ENCODE assay signal across 1 cellular context in genomic region chr16:59192551-59193199, GRCh38.
TF ChIP-seq lines count a peak whose summit lies in the region.

No MANE protein-coding gene starts in this region.

TF ChIP-seq in GM23338, 12 proteins besides CTCF, POLR2A, EP300 and RAD21 (continued from another document):
- TF ChIP-seq, protein P1, sequence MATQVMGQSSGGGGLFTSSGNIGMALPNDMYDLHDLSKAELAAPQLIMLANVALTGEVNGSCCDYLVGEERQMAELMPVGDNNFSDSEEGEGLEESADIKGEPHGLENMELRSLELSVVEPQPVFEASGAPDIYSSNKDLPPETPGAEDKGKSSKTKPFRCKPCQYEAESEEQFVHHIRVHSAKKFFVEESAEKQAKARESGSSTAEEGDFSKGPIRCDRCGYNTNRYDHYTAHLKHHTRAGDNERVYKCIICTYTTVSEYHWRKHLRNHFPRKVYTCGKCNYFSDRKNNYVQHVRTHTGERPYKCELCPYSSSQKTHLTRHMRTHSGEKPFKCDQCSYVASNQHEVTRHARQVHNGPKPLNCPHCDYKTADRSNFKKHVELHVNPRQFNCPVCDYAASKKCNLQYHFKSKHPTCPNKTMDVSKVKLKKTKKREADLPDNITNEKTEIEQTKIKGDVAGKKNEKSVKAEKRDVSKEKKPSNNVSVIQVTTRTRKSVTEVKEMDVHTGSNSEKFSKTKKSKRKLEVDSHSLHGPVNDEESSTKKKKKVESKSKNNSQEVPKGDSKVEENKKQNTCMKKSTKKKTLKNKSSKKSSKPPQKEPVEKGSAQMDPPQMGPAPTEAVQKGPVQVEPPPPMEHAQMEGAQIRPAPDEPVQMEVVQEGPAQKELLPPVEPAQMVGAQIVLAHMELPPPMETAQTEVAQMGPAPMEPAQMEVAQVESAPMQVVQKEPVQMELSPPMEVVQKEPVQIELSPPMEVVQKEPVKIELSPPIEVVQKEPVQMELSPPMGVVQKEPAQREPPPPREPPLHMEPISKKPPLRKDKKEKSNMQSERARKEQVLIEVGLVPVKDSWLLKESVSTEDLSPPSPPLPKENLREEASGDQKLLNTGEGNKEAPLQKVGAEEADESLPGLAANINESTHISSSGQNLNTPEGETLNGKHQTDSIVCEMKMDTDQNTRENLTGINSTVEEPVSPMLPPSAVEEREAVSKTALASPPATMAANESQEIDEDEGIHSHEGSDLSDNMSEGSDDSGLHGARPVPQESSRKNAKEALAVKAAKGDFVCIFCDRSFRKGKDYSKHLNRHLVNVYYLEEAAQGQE (IDR thresholded peaks at IDR 0.05; ENCODE audit: unreplicated experiment): no peak
- TF ChIP-seq EZH2phosphoT487 (IDR thresholded peaks at IDR 0.05; ENCODE audit: unreplicated experiment) (no peak), STAT1 (IDR thresholded peaks at IDR 0.05; ENCODE audit: unreplicated experiment) (no peak), ZNF331 (CRISPR knock-in tag; IDR thresholded peaks at IDR 0.05; ENCODE audit: low read depth) (no peak), ETS1 (IDR thresholded peaks at IDR 0.05) (no peak), NANOG (IDR thresholded peaks at IDR 0.05; ENCODE audit: borderline replicate concordance) (no peak)
